Comparison of ENCODE assay signal across 8 cellular contexts in the genomic region with DNA sequence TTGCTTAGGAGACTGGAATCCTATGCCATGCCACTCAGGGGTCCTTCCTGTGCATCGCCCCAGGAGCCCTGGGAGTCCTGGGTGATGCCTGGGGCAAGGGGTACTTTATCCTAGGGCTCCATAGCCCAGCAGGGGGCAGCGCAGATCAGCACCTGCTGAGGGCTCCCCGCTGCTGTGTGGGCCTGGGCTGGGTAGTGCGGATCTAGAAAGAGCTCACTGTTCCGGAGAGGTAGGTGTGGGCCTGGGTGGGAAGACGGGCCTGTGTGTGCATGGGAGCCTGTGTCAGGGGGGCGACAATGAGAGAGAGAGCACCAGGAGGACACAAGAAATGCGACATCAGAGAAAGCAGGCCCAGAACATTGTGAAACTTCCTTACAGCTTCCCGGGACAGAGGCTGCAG. TPM values are rescaled to one million over a fixed set of nuclear protein-coding genes. Genes with fewer than 3 reads are reported as not detected.
A peak's percentile ranks its signal among the peaks of the same experiment; 100 is the strongest.
DNase-seq lines count a peak whose midpoint lies in the region; ATAC-seq, FAIRE-seq and TF ChIP-seq lines count a peak whose summit lies in the region.

No MANE protein-coding gene starts in this region.

- no peak for DNase-seq in AG09319 (ENCODE audit: extremely low read depth, low read depth)
- peak; percentile 40 for DNase-seq in GM23248
- peak; percentile 76 for DNase-seq in WTC11 (ENCODE audit: low spot score)
- peak in 1 of 2 donors; percentile 61 for DNase-seq in foreskin fibroblast
- no peak for DNase-seq in DMS79 treated with DMSO at 0.1 percent for 48 hours (lab: John Stamatoyannopoulos, UW)
- no peak for DNase-seq in RCC 7860 (ENCODE audit: low spot score)

- WGBS in GM23248 (ENCODE audit: low coverage in 1 of 2, low lambda C conversion rate in 2 of 2, missing lambda C conversion rate in 2 of 2), 2 experiments, result 82 to 83% methylated on average over 8 to 9 of the region's 9 CpGs

- peak; percentile 49 for TF ChIP-seq CTCF in AG09319 (IDR thresholded peaks at IDR 0.05; ENCODE audit: low read depth, low read length)
- TF ChIP-seq CTCF in WTC11 (IDR thresholded peaks at IDR 0.05), result no peak; the same call in 1 of the 2 replicates
- TF ChIP-seq CTCF in foreskin fibroblast (IDR thresholded peaks at IDR 0.05; ENCODE audit: low read depth, low read length), result peak; percentile 40
- TF ChIP-seq CTCF in parathyroid adenoma (IDR thresholded peaks at IDR 0.05), result peak; percentile 34

- H3K9me2 ChIP-seq in GM23248 (ENCODE audit: insufficient read depth), result no peaks in the 10 kb centered on the region

- H2AFZ ChIP-seq in GM23248 (no peak overlapping the region), parathyroid adenoma (no peak overlapping the region)

- H3K9ac ChIP-seq in GM23248 (no peak overlapping the region), parathyroid adenoma (no peak overlapping the region)

- peaks cover 40% of the 10 kb centered on the region for H3K4me1 Mint-ChIP-seq in WTC11

- POLR2A ChIA-PET in WTC11 (lab: Charles Lee), result no interaction called here

- no peaks in the 10 kb centered on the region for H3K9me3 ChIP-seq in GM23248 (ENCODE audit: low read depth)
- H3K9me3 ChIP-seq in parathyroid adenoma (ENCODE audit: control insufficient read depth, low read length), result no peaks in the 10 kb centered on the region

- 0 out of 2 replicates have a peak overlapping the region, but pooled peaks have one; percentile 23 for H3K27ac Mint-ChIP-seq in WTC11

- H4K20me1 ChIP-seq in GM23248 (ENCODE audit: insufficient read depth), result no peaks in the 10 kb centered on the region

- H3K79me2 ChIP-seq in GM23248 (ENCODE audit: insufficient read depth) (no peaks in the 10 kb centered on the region), parathyroid adenoma (no peaks in the 10 kb centered on the region)

- H3K27ac ChIP-seq in GM23248, result no peak overlapping the region
- H3K27ac ChIP-seq in parathyroid adenoma, result no peak overlapping the region

- H3K27me3 ChIP-seq in GM23248 (replicated peaks; ENCODE audit: insufficient read depth) (peaks cover 3% of the 10 kb centered on the region; the same call in 1 of the 2 replicates), parathyroid adenoma (ENCODE audit: control insufficient read depth, insufficient read depth, low read length) (no peaks in the 10 kb centered on the region)

- H3K4me1 ChIP-seq in GM23248 (ENCODE audit: insufficient read depth) (0 out of 2 replicates have a peak, but pooled peaks cover 4% of the 10 kb centered on the region), parathyroid adenoma (no peaks in the 10 kb centered on the region)

- no peak overlapping the region for H3K4me3 Mint-ChIP-seq in WTC11

- peak; percentile 75 for ATAC-seq in WTC11
- no peak for ATAC-seq in GM18861 (IDR thresholded peaks at IDR 0.05; ENCODE audit: unreplicated experiment)

- in situ Hi-C loops in GM23248 (cut with MboI), result no loop called here

- H3K4me3 ChIP-seq in GM23248 (no peak overlapping the region), foreskin fibroblast (ENCODE audit: low read depth in 1 of 2, low read length in 2 of 2) (no peak overlapping the region), parathyroid adenoma (ENCODE audit: low read depth, low read length) (no peak overlapping the region)

- no peaks in the 10 kb centered on the region for H3K27me3 Mint-ChIP-seq in WTC11 (ENCODE audit: low read depth)

- no peaks in the 10 kb centered on the region for H3K9me3 Mint-ChIP-seq in WTC11

- no peak for FAIRE-seq in RCC 7860 (lab: Jason Lieb, UNC)

- H3F3A ChIP-seq in GM23248 (ENCODE audit: insufficient read depth), result no peaks in the 10 kb centered on the region

- H3K4me2 ChIP-seq in GM23248 (ENCODE audit: unreplicated experiment) (no peak overlapping the region), parathyroid adenoma (ENCODE audit: low read length) (no peak overlapping the region)

- CTCF ChIA-PET in WTC11 (lab: Charles Lee), result interaction anchor here (0.5 to 8.8 kb wide), 45 partner anchors 9 to 361 kb away, joined by 3 to 115 read pairs (median 5); partner anchors contain the start of gene GGTA1

- H3K36me3 ChIP-seq in GM23248 (ENCODE audit: low read depth), result no peaks in the 10 kb centered on the region
- no peaks in the 10 kb centered on the region for H3K36me3 ChIP-seq in parathyroid adenoma (ENCODE audit: control insufficient read depth, insufficient read depth, low read length)

- H3K36me3 Mint-ChIP-seq in WTC11, result no peaks in the 10 kb centered on the region

TF ChIP-seq in WTC11, 78 proteins besides CTCF, POLR2A, EP300 and RAD21:
- peak; percentile 65; the same call in 1 of the 2 replicates for TF ChIP-seq ZNF423 (CRISPR knock-in tag; IDR thresholded peaks at IDR 0.05)
- TF ChIP-seq, protein P1, sequence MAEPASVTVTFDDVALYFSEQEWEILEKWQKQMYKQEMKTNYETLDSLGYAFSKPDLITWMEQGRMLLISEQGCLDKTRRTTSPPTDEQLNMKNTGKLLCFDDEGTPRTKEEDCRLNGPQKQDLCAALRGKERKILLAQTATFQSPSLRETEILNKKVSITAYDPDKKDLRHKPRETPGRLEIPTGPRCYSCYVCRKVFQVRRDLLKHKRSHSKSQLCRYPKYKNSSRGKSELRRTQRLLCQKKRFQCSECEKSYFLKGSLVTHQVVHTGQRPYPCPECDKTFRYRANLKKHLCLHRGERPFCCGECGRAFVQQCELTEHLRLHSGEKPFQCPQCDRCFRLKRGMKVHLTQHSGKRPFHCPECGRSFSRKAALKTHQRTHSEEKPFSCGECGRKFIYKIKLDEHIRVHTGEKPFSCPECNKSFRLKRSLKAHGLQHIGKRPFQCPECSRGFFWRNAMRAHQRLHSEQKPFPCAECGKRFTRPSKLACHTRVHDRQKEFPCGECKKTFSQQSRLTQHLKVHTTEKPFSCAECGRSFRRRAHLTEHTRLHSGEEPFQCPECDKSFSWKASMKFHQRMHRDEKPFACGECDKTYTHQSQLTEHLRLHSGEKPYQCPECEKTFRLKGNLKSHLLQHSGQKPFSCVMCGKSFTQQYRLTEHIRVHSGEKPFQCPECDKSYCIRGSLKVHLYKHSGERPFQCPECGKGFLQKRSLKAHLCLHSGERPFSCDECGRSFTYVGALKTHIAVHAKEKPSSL (CRISPR knock-in tag; conservative IDR thresholded peaks at IDR 0.05), result no peak

RNA-seq across cellular contexts. Expression of gene DAB2IP, which starts 11.4 kb away (rescaled TPM):
- total RNA-seq in GM23248 (2014; rRNA removed; shearing (Covaris generic)), result 9.5 and 19.7 TPM in 2 replicates
- polyA plus RNA-seq in GM23248 (2016; fragmentation: Nextera tagmentation; extraction: Ambion mirVana), result 2.1 and 2.6 TPM in 2 replicates
- total RNA-seq in WTC11 (2021), result 35.0 to 52.6 TPM (median 35.7 TPM) in 3 replicates

Comparison
In these comparisons a context has a peak if more than half of its experiments do, and no peak if none do; other contexts are left out.
1. DNase-seq: peak in GM23248 (single experiment) and WTC11 (single experiment); none in AG09319 (single experiment), DMS79 treated with DMSO at 0.1 percent for 48 hours (single experiment) and RCC 7860 (single experiment).